Comparison of ENCODE assay signal across 25 cellular contexts in genomic region chr2:77095096-77095495, GRCh38.
"Had no signal": no experiment of that assay in that cellular context is flagged by ENCODE, and none has a peak within 500 bp of the region (broad histone marks: within the 10 kb centered on the region; RNA-seq: fewer than 3 reads in every experiment).

No MANE protein-coding gene starts in this region.

- DNase-seq: dorsolateral prefrontal cortex; effector CD4-positive, alpha-beta T cell; foreskin keratinocyte; heart left ventricle; left ventricle myocardium superior; lower lobe of right lung; naive thymus-derived CD8-positive, alpha-beta T cell; nephron progenitor cell; nucleus accumbens; ovary; posterior cingulate gyrus; psoas muscle; right cardiac atrium; sigmoid colon; stimulated activated CD4-positive, alpha-beta T cell treated with anti-CD3 and anti-CD28 coated beads, Interleukin-2, amount 100 ng/mL, for 24 hours; stimulated activated CD4-positive, alpha-beta T cell treated with anti-CD3 and anti-CD28 coated beads, Interleukin-4, amount 100 ng/mL, for 24 hours; stimulated activated naive CD4-positive, alpha-beta T cell treated with Interleukin-2 at 50 U/mL for 16 hours; stomach; thyroid gland; trophoblast cell had no signal

- H3K36me3 ChIP-seq: esophagus muscularis mucosa, gastroesophageal sphincter, heart left ventricle, lower lobe of right lung, ovary, sigmoid colon, stomach, thyroid gland, vagina had no signal

- H3K27ac Mint-ChIP-seq: naive thymus-derived CD8-positive, alpha-beta T cell; nephron progenitor cell; stimulated activated effector memory CD8-positive, alpha-beta T cell treated with anti-CD3 and anti-CD28 coated beads, Interleukin-12 subunit alpha, Interleukin-12 subunit beta, amount 100 ng/mL, for 72 hours had no signal

- H3K4me3 ChIP-seq: dorsolateral prefrontal cortex, esophagus muscularis mucosa, gastroesophageal sphincter, heart left ventricle, hepatocyte, lower lobe of right lung, ovary, psoas muscle, sigmoid colon, stomach, thyroid gland, vagina had no signal

- H3K4me3 Mint-ChIP-seq: naive thymus-derived CD8-positive, alpha-beta T cell; nephron progenitor cell; stimulated activated effector memory CD8-positive, alpha-beta T cell treated with anti-CD3 and anti-CD28 coated beads, Interleukin-12 subunit alpha, Interleukin-12 subunit beta, amount 100 ng/mL, for 72 hours had no signal

- H3K4me1 Mint-ChIP-seq: naive thymus-derived CD8-positive, alpha-beta T cell; stimulated activated effector memory CD8-positive, alpha-beta T cell treated with anti-CD3 and anti-CD28 coated beads, Interleukin-12 subunit alpha, Interleukin-12 subunit beta, amount 100 ng/mL, for 72 hours had no signal

- H3K4me1 ChIP-seq: esophagus muscularis mucosa, foreskin keratinocyte, gastroesophageal sphincter, heart left ventricle, lower lobe of right lung, psoas muscle, sigmoid colon, stomach, thyroid gland, vagina had no signal

- H3K9me3 Mint-ChIP-seq: nephron progenitor cell had no signal

- H3K9me3 ChIP-seq: esophagus muscularis mucosa, gastroesophageal sphincter, heart left ventricle, lower lobe of right lung, ovary, psoas muscle, sigmoid colon, stomach, thyroid gland, vagina had no signal

- H3K36me3 Mint-ChIP-seq: stimulated activated effector memory CD8-positive, alpha-beta T cell treated with anti-CD3 and anti-CD28 coated beads, Interleukin-12 subunit alpha, Interleukin-12 subunit beta, amount 100 ng/mL, for 72 hours had no signal

- ATAC-seq: foreskin keratinocyte; gastroesophageal sphincter; heart left ventricle; left ventricle myocardium superior; lower lobe of right lung; naive thymus-derived CD8-positive, alpha-beta T cell; psoas muscle; right cardiac atrium; stimulated activated effector memory CD8-positive, alpha-beta T cell treated with anti-CD3 and anti-CD28 coated beads, Interleukin-12 subunit alpha, Interleukin-12 subunit beta, amount 100 ng/mL, for 72 hours had no signal

- H3K27me3 ChIP-seq: dorsolateral prefrontal cortex, foreskin keratinocyte, gastroesophageal sphincter, heart left ventricle, ovary, sigmoid colon, stomach, thyroid gland, vagina had no signal

- H3K27ac ChIP-seq: dorsolateral prefrontal cortex, esophagus muscularis mucosa, foreskin keratinocyte, gastroesophageal sphincter, heart left ventricle, hepatocyte, lower lobe of right lung, ovary, psoas muscle, sigmoid colon, stomach, thyroid gland, vagina had no signal
